Comparison of ENCODE assay signal across 37 cellular contexts in genomic region chr18:41410007-41410406, GRCh38.
"Had no signal": no experiment of that assay in that cellular context is flagged by ENCODE, and none has a peak within 500 bp of the region (broad histone marks: within the 10 kb centered on the region; RNA-seq: fewer than 3 reads in every experiment).

No MANE protein-coding gene starts in this region.

- DNase-seq: activated CD4-positive, alpha-beta memory T cell treated with anti-CD3 and anti-CD28 coated beads, Interleukin-2, amount 10 ng/mL, durations not matched to agents 7 days and 5 days; activated CD4-positive, alpha-beta T cell treated with anti-CD3 and anti-CD28 coated beads for 1 hour; activated CD4-positive, alpha-beta T cell treated with anti-CD3 and anti-CD28 coated beads for 48 hours; activated CD4-positive, CD25-positive, alpha-beta regulatory T cell; activated CD8-positive, alpha-beta memory T cell treated with anti-CD3 and anti-CD28 coated beads for 24 hours; activated CD8-positive, alpha-beta memory T cell treated with anti-CD3 and anti-CD28 coated beads, Interleukin-2, amount 10 ng/mL, durations not matched to agents 7 days and 5 days; activated CD8-positive, alpha-beta memory T cell treated with anti-CD3 and anti-CD28 coated beads, Interleukin-2, amount 50 U/mL, for 48 hours; activated effector memory CD4-positive, alpha-beta T cell treated with Interleukin-2 at 50 U/mL for 16 hours; activated naive CD4-positive, alpha-beta T cell treated with anti-CD3 and anti-CD28 coated beads, Interleukin-2, amount 50 U/mL, for 16 hours; activated naive CD8-positive, alpha-beta T cell treated with anti-CD3 and anti-CD28 coated beads for 36 hours; activated T-cell treated with anti-CD3 and anti-CD28 coated beads, Interleukin-2, amount 50 U/mL, for 48 hours; amniotic stem cell; aorta; brain microvascular endothelial cell; central memory CD4-positive, alpha-beta T cell; Karpas-422; MG63; NCI-H1048; NCI-H1105 treated with DMSO at 0.1 percent for 48 hours; NCI-H1436 treated with DMSO at 0.1 percent for 48 hours; NCI-H187; NCI-H2029 treated with DMSO at 0.1 percent for 48 hours; NCI-H2107; NCI-H2171 treated with DMSO at 0.1 percent for 48 hours; NCI-H2227 treated with DMSO at 0.1 percent for 48 hours; NCI-H446; NCI-H526 treated with DMSO at 0.1 percent for 48 hours; NCI-H82; PC-9; SIG-M5; T-helper 1 cell; T1000; WERI-Rb-1 had no signal

- H3K36me3 Mint-ChIP-seq: activated CD8-positive, alpha-beta memory T cell treated with anti-CD3 and anti-CD28 coated beads, Interleukin-2, amount 10 ng/mL, durations not matched to agents 7 days and 5 days; activated naive CD8-positive, alpha-beta T cell treated with anti-CD3 and anti-CD28 coated beads for 36 hours had no signal

- FAIRE-seq: colon, RCC 7860 had no signal

- H3K27me3 Mint-ChIP-seq: activated CD4-positive, alpha-beta memory T cell treated with anti-CD3 and anti-CD28 coated beads, Interleukin-2, amount 10 ng/mL, durations not matched to agents 7 days and 5 days; activated CD8-positive, alpha-beta memory T cell treated with anti-CD3 and anti-CD28 coated beads, Interleukin-2, amount 10 ng/mL, durations not matched to agents 7 days and 5 days; activated naive CD8-positive, alpha-beta T cell treated with anti-CD3 and anti-CD28 coated beads for 36 hours had no signal

- ATAC-seq: activated CD8-positive, alpha-beta memory T cell treated with anti-CD3 and anti-CD28 coated beads, Interleukin-2, amount 10 ng/mL, durations not matched to agents 7 days and 5 days; Right ventricle myocardium inferior; SK-N-SH treated with all-trans-retinoic acid at 6 μM for 48 hours had no signal

- H3K9me3 ChIP-seq: MG63 had no signal

- H3K27ac Mint-ChIP-seq: activated CD4-positive, alpha-beta memory T cell treated with anti-CD3 and anti-CD28 coated beads, Interleukin-2, amount 10 ng/mL, durations not matched to agents 7 days and 5 days; activated CD8-positive, alpha-beta memory T cell treated with anti-CD3 and anti-CD28 coated beads, Interleukin-2, amount 10 ng/mL, durations not matched to agents 7 days and 5 days; activated naive CD8-positive, alpha-beta T cell treated with anti-CD3 and anti-CD28 coated beads for 36 hours had no signal

- H3K4me1 Mint-ChIP-seq: activated CD4-positive, alpha-beta memory T cell treated with anti-CD3 and anti-CD28 coated beads, Interleukin-2, amount 10 ng/mL, durations not matched to agents 7 days and 5 days; activated CD8-positive, alpha-beta memory T cell treated with anti-CD3 and anti-CD28 coated beads, Interleukin-2, amount 10 ng/mL, durations not matched to agents 7 days and 5 days; activated naive CD8-positive, alpha-beta T cell treated with anti-CD3 and anti-CD28 coated beads for 36 hours had no signal

- H3K4me3 Mint-ChIP-seq: activated CD4-positive, alpha-beta memory T cell treated with anti-CD3 and anti-CD28 coated beads, Interleukin-2, amount 10 ng/mL, durations not matched to agents 7 days and 5 days; activated CD8-positive, alpha-beta memory T cell treated with anti-CD3 and anti-CD28 coated beads, Interleukin-2, amount 10 ng/mL, durations not matched to agents 7 days and 5 days; activated naive CD8-positive, alpha-beta T cell treated with anti-CD3 and anti-CD28 coated beads for 36 hours had no signal
